10 cellular contexts compared by ENCODE assay signal in the genomic region with DNA sequence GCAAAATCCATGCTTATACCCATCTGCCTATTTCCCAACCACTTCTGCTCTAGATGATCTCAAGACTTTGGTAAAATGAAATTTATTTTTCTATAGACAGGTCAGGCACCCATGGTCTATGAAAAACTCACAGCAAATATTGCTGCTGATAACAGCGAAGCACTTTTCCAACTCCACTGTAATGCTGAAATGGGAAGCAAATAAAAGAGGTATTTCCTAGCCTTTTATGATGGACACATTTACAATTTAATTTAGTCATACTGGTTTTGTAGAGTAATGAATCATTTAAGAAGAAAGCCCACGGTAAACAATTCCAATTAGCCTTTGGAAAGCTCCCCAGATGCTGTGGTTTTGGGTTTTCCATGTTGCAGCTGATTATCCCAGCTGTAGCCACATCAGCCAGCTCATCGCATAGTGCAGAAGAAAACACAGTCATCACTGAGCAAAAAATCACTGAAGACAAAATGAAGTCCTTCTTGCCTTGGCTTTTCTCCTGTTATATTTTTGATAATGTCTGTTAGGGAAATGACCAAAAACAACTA.
A peak's percentile ranks its signal among the peaks of the same experiment; 100 is the strongest.
DNase-seq lines count a peak whose midpoint lies in the region; ATAC-seq and TF ChIP-seq lines count a peak whose summit lies in the region.
"Had no signal": no experiment of that assay in that cellular context is flagged by ENCODE, and none has a peak within 500 bp of the region (broad histone marks: within the 10 kb centered on the region; RNA-seq: fewer than 3 reads in every experiment).

No MANE protein-coding gene starts in this region.

- H3K4me3 Mint-ChIP-seq in T-helper 17 cell: no peak overlapping the region

- ATAC-seq in T-helper 17 cell (no peak), HG03159 (IDR thresholded peaks at IDR 0.05; ENCODE audit: unreplicated experiment) (no peak)
- ATAC-seq: GM12878 had no signal

- DNase-seq in H4 (ENCODE audit: low spot score): peak; percentile 92
- no peak for DNase-seq in T-helper 17 cell
- peak; percentile 100 for DNase-seq in fibroblast of peridontal ligament (ENCODE audit: extremely low read depth)
- no peak for DNase-seq in smooth muscle cell (lab: John Stamatoyannopoulos, UW; ENCODE audit: unreplicated experiment)
- no peak for DNase-seq in SHP77 treated with DMSO at 0.1 percent for 48 hours (lab: John Stamatoyannopoulos, UW)
- no peak for DNase-seq in NCI-H524 treated with DMSO at 0.1 percent for 48 hours (lab: John Stamatoyannopoulos, UW)
- DNase-seq: NCI-H1048 had no signal

- no peaks in the 10 kb centered on the region for H3K79me2 ChIP-seq in smooth muscle cell (ENCODE audit: low read depth)

- no peaks in the 10 kb centered on the region for H4K20me1 ChIP-seq in smooth muscle cell (ENCODE audit: low read depth)

- H3F3A ChIP-seq in smooth muscle cell (ENCODE audit: low read depth): peaks cover 14% of the 10 kb centered on the region

- no peaks in the 10 kb centered on the region for H3K36me3 ChIP-seq in smooth muscle cell (ENCODE audit: low read depth)

- no peaks in the 10 kb centered on the region for H3K36me3 Mint-ChIP-seq in T-helper 17 cell (ENCODE audit: low read depth)
- H3K36me3 Mint-ChIP-seq: immature natural killer cell had no signal

- H3K4me1 Mint-ChIP-seq in T-helper 17 cell: peaks cover 28% of the 10 kb centered on the region

- peaks cover 13% of the 10 kb centered on the region for H3K4me1 ChIP-seq in smooth muscle cell (ENCODE audit: low read depth)

- H3K27me3 ChIP-seq in smooth muscle cell (ENCODE audit: low read depth): no peaks in the 10 kb centered on the region

- H3K4me2 ChIP-seq in smooth muscle cell: peak overlapping the region; percentile 76

- H3K27me3 Mint-ChIP-seq in T-helper 17 cell: peaks cover 13% of the 10 kb centered on the region

- H3K27ac Mint-ChIP-seq in T-helper 17 cell: peak overlapping the region; percentile 85

- no peak overlapping the region for H3K4me3 ChIP-seq in smooth muscle cell
- H3K4me3 ChIP-seq: GM12878 had no signal

- H2AFZ ChIP-seq in smooth muscle cell (ENCODE audit: low read depth): no peak overlapping the region

- H3K9ac ChIP-seq in smooth muscle cell (ENCODE audit: low read depth): peak overlapping the region; percentile 55

- peak overlapping the region; percentile 91 for H3K27ac ChIP-seq in smooth muscle cell (ENCODE audit: low read depth)

- H3K9me3 ChIP-seq in T-helper 17 cell (ENCODE audit: control insufficient read depth, low read length, poor library complexity, severe bottlenecking) (no peaks in the 10 kb centered on the region), smooth muscle cell (replicated peaks; ENCODE audit: low read depth) (no peaks in the 10 kb centered on the region)

- no peak for TF ChIP-seq CTCF in smooth muscle cell (IDR thresholded peaks at IDR 0.05; ENCODE audit: borderline replicate concordance, insufficient read depth, poor library complexity, severe bottlenecking)

- WGBS in smooth muscle cell (ENCODE audit: low lambda C conversion rate): 7% methylated on average over 3 of the region's 3 CpGs

Comparison
In these comparisons a context has a peak if more than half of its experiments do, and no peak if none do; other contexts are left out.
1. DNase-seq: peak in H4 (single experiment) and fibroblast of peridontal ligament (single experiment); none in T-helper 17 cell (0 of 3), smooth muscle cell (single experiment), SHP77 treated with DMSO at 0.1 percent for 48 hours (single experiment) and NCI-H524 treated with DMSO at 0.1 percent for 48 hours (single experiment).